ENCODE assay signal across 8 cellular contexts in the genomic region with DNA sequence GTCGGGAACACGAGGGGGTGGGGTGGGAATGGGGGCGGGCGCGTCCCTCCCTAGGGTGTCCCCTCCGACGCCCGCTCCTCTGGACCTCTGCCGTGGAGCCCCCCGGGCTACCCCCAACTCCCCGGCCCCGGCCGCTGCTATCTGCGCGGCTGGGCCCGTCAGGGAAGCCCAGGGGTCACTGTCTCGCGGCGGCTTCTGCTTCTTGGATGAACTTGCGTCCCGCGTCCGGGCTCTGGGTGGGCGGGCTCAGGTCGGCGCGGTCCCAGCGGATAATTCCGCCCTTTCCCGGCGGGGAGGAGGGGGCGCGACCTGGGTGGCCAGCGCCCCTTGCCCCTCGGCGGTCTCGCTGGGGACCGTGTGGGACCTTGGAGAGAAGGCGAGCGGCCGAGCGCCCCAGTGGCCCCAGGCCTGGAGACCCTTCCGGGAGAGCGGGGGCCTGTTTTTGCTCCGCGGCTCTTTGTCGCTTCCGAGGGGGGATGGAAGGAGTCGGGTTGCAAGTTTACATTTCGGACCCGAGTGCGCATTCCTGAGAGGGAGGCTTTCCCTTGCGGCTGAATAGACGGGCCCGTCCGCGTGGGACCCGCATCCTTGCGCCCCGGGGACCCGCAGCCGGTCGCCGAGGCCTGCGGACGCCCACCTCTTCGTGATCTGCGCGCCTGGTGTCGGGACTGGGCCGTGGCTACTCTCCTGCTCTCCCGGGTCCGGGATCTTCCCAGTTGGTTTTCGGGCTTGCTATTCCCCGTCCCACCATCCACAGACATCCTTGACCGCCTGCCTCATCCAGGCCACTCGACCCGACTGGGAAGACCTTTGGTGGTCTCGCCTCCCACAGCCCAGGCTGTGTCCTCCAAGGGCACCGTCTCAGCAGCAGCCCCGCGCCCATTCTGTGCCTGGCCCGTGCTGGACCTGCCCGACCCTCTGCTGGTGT. TPM values are rescaled to one million over a fixed set of nuclear protein-coding genes. Genes with fewer than 3 reads are reported as not detected.
DNase-seq lines count a peak whose midpoint lies in the region; ATAC-seq and TF ChIP-seq lines count a peak whose summit lies in the region.

No MANE protein-coding gene starts in this region.

- peaks cover 43% of the 10 kb centered on the region for H3K36me3 Mint-ChIP-seq in GM23338 (ENCODE audit: low read depth)
- H3K36me3 Mint-ChIP-seq in activated naive CD8-positive, alpha-beta T cell treated with anti-CD3 and anti-CD28 coated beads, Interleukin-2, amount 50 U/mL, for 24 hours (ENCODE audit: low read depth): no peaks in the 10 kb centered on the region

- H3K4me3 Mint-ChIP-seq in GM23338: peak overlapping the region; percentile 90
- H3K4me3 Mint-ChIP-seq in activated naive CD8-positive, alpha-beta T cell treated with anti-CD3 and anti-CD28 coated beads, Interleukin-2, amount 50 U/mL, for 24 hours: peak overlapping the region; percentile 12

- peaks cover 59% of the 10 kb centered on the region for H3K79me2 ChIP-seq in GM23338 (replicated peaks; ENCODE audit: insufficient read depth)

- H3K36me3 ChIP-seq in GM23338 (ENCODE audit: insufficient read depth): no peaks in the 10 kb centered on the region; the same call in 1 of the 2 replicates

- peaks cover 12% of the 10 kb centered on the region for H4K20me1 ChIP-seq in GM23338 (replicated peaks; ENCODE audit: insufficient read depth)

- no peaks in the 10 kb centered on the region for H3K9me2 ChIP-seq in GM23338 (ENCODE audit: insufficient read depth)

- intact Hi-C loops in sciatic nerve (cut with DNase I): no loop called here

- peak overlapping the region; percentile 77 for H3K4me3 ChIP-seq in GM23338

- no peaks in the 10 kb centered on the region for H3F3A ChIP-seq in GM23338 (replicated peaks; ENCODE audit: low read depth)

- H3K27ac ChIP-seq in GM23338 (ENCODE audit: low read depth): peak overlapping the region; percentile 55; the same call in 1 of the 2 replicates

- peak overlapping the region; percentile 81 for H3K4me2 ChIP-seq in GM23338

- TF ChIP-seq CTCF in GM23338 (conservative IDR thresholded peaks at IDR 0.05; ENCODE audit: low read depth in 2 of 2): no peak

- H3K9me3 Mint-ChIP-seq in GM23338: peaks cover 3% of the 10 kb centered on the region
- no peaks in the 10 kb centered on the region for H3K9me3 Mint-ChIP-seq in activated naive CD8-positive, alpha-beta T cell treated with anti-CD3 and anti-CD28 coated beads, Interleukin-2, amount 50 U/mL, for 24 hours

- peak; percentile 88 for DNase-seq in GM23338 (ENCODE audit: low spot score)
- no peak for DNase-seq in activated naive CD8-positive, alpha-beta T cell treated with anti-CD3 and anti-CD28 coated beads, Interleukin-2, amount 50 U/mL, for 24 hours
- peak; percentile 73 for DNase-seq in hepatic stellate cell (ENCODE audit: low spot score)
- DNase-seq in sciatic nerve (ENCODE audit: low spot score): no peak
- DNase-seq in NCI-H524 treated with DMSO at 0.1 percent for 48 hours (lab: John Stamatoyannopoulos, UW): no peak
- no peak for DNase-seq in NCI-H2196 treated with DMSO at 0.1 percent for 48 hours (lab: John Stamatoyannopoulos, UW; ENCODE audit: unreplicated experiment)
- DNase-seq in effector CD4-positive, alpha-beta T cell: no peak

- H2AFZ ChIP-seq in GM23338: no peak overlapping the region

- H3K27ac Mint-ChIP-seq in GM23338: peak overlapping the region; percentile 93
- H3K27ac Mint-ChIP-seq in activated naive CD8-positive, alpha-beta T cell treated with anti-CD3 and anti-CD28 coated beads, Interleukin-2, amount 50 U/mL, for 24 hours: no peak overlapping the region

- H3K4me1 ChIP-seq in GM23338 (ENCODE audit: insufficient read depth): peaks cover 25% of the 10 kb centered on the region

- ATAC-seq in GM23338: peak; percentile 47
- no peak for ATAC-seq in activated naive CD8-positive, alpha-beta T cell treated with anti-CD3 and anti-CD28 coated beads, Interleukin-2, amount 50 U/mL, for 24 hours
- ATAC-seq in sciatic nerve: peak; percentile 39
- no peak for ATAC-seq in esophagus mucosa

- no peaks in the 10 kb centered on the region for H3K27me3 ChIP-seq in GM23338 (ENCODE audit: insufficient read depth)

- H3K4me1 Mint-ChIP-seq in GM23338: peaks cover 40% of the 10 kb centered on the region
- no peaks in the 10 kb centered on the region for H3K4me1 Mint-ChIP-seq in activated naive CD8-positive, alpha-beta T cell treated with anti-CD3 and anti-CD28 coated beads, Interleukin-2, amount 50 U/mL, for 24 hours

- peaks cover 11% of the 10 kb centered on the region for H3K27me3 Mint-ChIP-seq in GM23338 (ENCODE audit: insufficient read depth, low read depth, poor library complexity)
- peaks cover 30% of the 10 kb centered on the region for H3K27me3 Mint-ChIP-seq in activated naive CD8-positive, alpha-beta T cell treated with anti-CD3 and anti-CD28 coated beads, Interleukin-2, amount 50 U/mL, for 24 hours

TF ChIP-seq in GM23338, 12 proteins besides CTCF, POLR2A, EP300 and RAD21:
- TF ChIP-seq EZH2 (IDR thresholded peaks at IDR 0.05; ENCODE audit: low read depth, unreplicated experiment) (no peak), CREB1 (CRISPR knock-in tag; IDR thresholded peaks at IDR 0.05; ENCODE audit: low read depth) (no peak), NANOG (IDR thresholded peaks at IDR 0.05; ENCODE audit: borderline replicate concordance) (no peak), POLR2AphosphoS5 (IDR thresholded peaks at IDR 0.05; ENCODE audit: low read depth) (peak; percentile 50)
TF ChIP-seq in GM23338: peak in this region for 1.

RNA-seq across cellular contexts. Expression of a gene that starts 0.8 kb away (rescaled TPM):
- total RNA-seq in GM23338 (2014; rRNA removed; shearing (Covaris generic)): 55.3 and 57.8 TPM in 2 replicates
- 10.7 and 13.2 TPM in 2 replicates for polyA plus RNA-seq in GM23338 (2016; fragmentation: Nextera tagmentation; extraction: Ambion mirVana)
- total RNA-seq in sciatic nerve: 99.7 TPM
- total RNA-seq in esophagus mucosa: 37.6 TPM

Comparison
In these comparisons a context has a peak if more than half of its experiments do, and no peak if none do; other contexts are left out.
1. ATAC-seq: peak in GM23338 (single experiment) and sciatic nerve (single experiment); none in activated naive CD8-positive, alpha-beta T cell treated with anti-CD3 and anti-CD28 coated beads, Interleukin-2, amount 50 U/mL, for 24 hours (single experiment) and esophagus mucosa (single experiment).
2. DNase-seq: peak in GM23338 (single experiment) and hepatic stellate cell (single experiment); none in activated naive CD8-positive, alpha-beta T cell treated with anti-CD3 and anti-CD28 coated beads, Interleukin-2, amount 50 U/mL, for 24 hours (single experiment), sciatic nerve (single experiment), NCI-H524 treated with DMSO at 0.1 percent for 48 hours (single experiment), NCI-H2196 treated with DMSO at 0.1 percent for 48 hours (single experiment) and effector CD4-positive, alpha-beta T cell (single experiment).